ENCODE assay signal across 11 cellular contexts in genomic region chrX:146994163-146994562, GRCh38.
"Had no signal": no experiment of that assay in that cellular context is flagged by ENCODE, and none has a peak within 500 bp of the region (broad histone marks: within the 10 kb centered on the region; RNA-seq: fewer than 3 reads in every experiment).

No MANE protein-coding gene starts in this region.

- H3K4me1 ChIP-seq: HAP-1 had no signal

- H3K4me3 Mint-ChIP-seq: GM23338, H9, HFFc6 had no signal

- H3K9me3 Mint-ChIP-seq: HFFc6 had no signal

- H3K4me3 ChIP-seq: GM23248, GM23338, HAP-1 had no signal

- DNase-seq: GM23248, GOT3, H7, H9, HCEC 1CT, HFFc6 had no signal

- H3K4me2 ChIP-seq: GM23338 had no signal

- H3K27ac ChIP-seq: GM23248 had no signal

- H2AFZ ChIP-seq: GM23248, GM23338 had no signal

- H3K9me3 ChIP-seq: HAP-1 had no signal

- H3K4me1 Mint-ChIP-seq: GM23338, H9 had no signal

- H3K36me3 ChIP-seq: HAP-1 had no signal

- ATAC-seq: GM23338, HCT116 had no signal

- FAIRE-seq: H1, H54 had no signal

- H3K27ac Mint-ChIP-seq: GM23338, H9, HFFc6 had no signal

- H3K9ac ChIP-seq: GM23248 had no signal
